ENCODE assay signal across 8 cellular contexts in the genomic region with DNA sequence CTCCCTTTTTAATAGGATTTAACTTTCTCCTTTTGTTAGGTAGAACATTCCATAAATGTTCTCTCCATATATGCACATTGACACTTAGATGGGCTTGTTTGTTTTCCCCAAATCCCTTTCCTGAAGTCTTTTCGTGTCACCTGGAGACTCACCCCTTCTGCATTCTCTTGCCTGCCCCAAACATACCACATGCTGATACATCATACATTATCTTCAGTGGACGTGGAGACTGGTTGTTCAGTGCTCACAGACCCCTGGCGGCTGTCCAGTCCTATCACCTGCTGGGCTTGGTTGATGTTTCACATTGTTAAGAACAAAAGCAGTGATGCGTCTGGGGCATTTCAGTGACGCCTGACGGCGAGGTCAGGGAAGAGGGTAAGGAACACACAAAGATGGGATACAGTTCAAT. TPM values are rescaled to one million over a fixed set of nuclear protein-coding genes. Genes with fewer than 3 reads are reported as not detected.
A peak's percentile ranks its signal among the peaks of the same experiment; 100 is the strongest.
DNase-seq lines count a peak whose midpoint lies in the region; ATAC-seq, FAIRE-seq and TF ChIP-seq lines count a peak whose summit lies in the region.

No MANE protein-coding gene starts in this region.

- whole genome bisulfite sequencing in H1 (ENCODE audit: extremely low coverage in 1 of 2, insufficient coverage in 1 of 2, insufficient read length in 1 of 2, insufficient replicate concordance in 2 of 2, low coverage in 1 of 2, low lambda C conversion rate in 2 of 2, missing lambda C conversion rate in 1 of 2), 2 experiments, result 37% methylated on average over 7 of the region's 7 CpGs; no CpG with 5 or more reads in 1 of the 2 experiments

- CTCF ChIA-PET in activated CD4-positive, alpha-beta memory T cell treated with anti-CD3 and anti-CD28 coated beads for 36 hours (lab: Charles Lee), result interaction anchor here (2.3 to 13.2 kb wide), 3 partner anchors 20 to 59 kb away, joined by 12 to 313 read pairs (median 113); partner anchors contain the start of gene BTG2
- CTCF ChIA-PET in activated CD4-positive, alpha-beta memory T cell treated with anti-CD3 and anti-CD28 coated beads, Interleukin-2, amount 10 ng/mL, durations not matched to agents 7 days and 5 days (lab: Charles Lee), result interaction anchor here (1.4 to 12.4 kb wide), 7 partner anchors 9 to 59 kb away, joined by 4 to 238 read pairs (median 9); partner anchors contain the start of gene BTG2
- CTCF ChIA-PET in H1 (lab: Charles Lee; ENCODE audit: partially characterized antibody), result interaction anchor here (0.6 to 20.7 kb wide), 3 partner anchors 19 to 111 kb away, joined by 3 to 785 read pairs (median 101); no protein-coding TSS in a partner anchor

- no peak overlapping the region for H3K27ac ChIP-seq in H1 (ENCODE audit: low read depth, low read length)
- peak overlapping the region; percentile 95 for H3K27ac ChIP-seq in stomach smooth muscle (ENCODE audit: low read length)

- no peaks in the 10 kb centered on the region for H3K79me2 ChIP-seq in H1 (ENCODE audit: control insufficient read depth in 1 of 2, insufficient read depth in 2 of 2, low read length in 2 of 2)

- H4K20me1 ChIP-seq in H1 (replicated peaks in 1 of 2; ENCODE audit: control insufficient read depth in 1 of 2, insufficient read depth in 2 of 2, low read length in 2 of 2), result no peaks in the 10 kb centered on the region

- H2BK120ac ChIP-seq in H1 (replicated peaks; ENCODE audit: low read depth, low read length), result no peak overlapping the region

- intact Hi-C loops in activated CD4-positive, alpha-beta memory T cell treated with anti-CD3 and anti-CD28 coated beads for 36 hours (cut with micrococcal nuclease), result loop anchor here (10.0 kb wide), 3 partner anchors 466 to 1176 kb away; partner anchors contain the start of genes PPP1R12B, UBE2T, ZBED6 and ZC3H11A
- intact Hi-C loops in cardiac septum (cut with DNase I), result loop anchor here (5.0 kb wide), 1 partner anchor 201 kb away; the partner anchor contains the start of gene ADORA1

- no peak overlapping the region for H2AK5ac ChIP-seq in H1 (ENCODE audit: low read depth, low read length)

- no peak overlapping the region for H2AFZ ChIP-seq in H1 (ENCODE audit: low read length)

- TF ChIP-seq RAD21 in H1 (IDR thresholded peaks at IDR 0.05 in 1 of 2, conservative IDR thresholded peaks at IDR 0.05 in 1 of 2; ENCODE audit: low read depth in 2 of 2, low read length in 2 of 2), result no peak

- no peaks in the 10 kb centered on the region for H3K79me1 ChIP-seq in H1 (ENCODE audit: low read depth, low read length)

- peaks cover 38% of the 10 kb centered on the region for H3K4me1 Mint-ChIP-seq in activated CD4-positive, alpha-beta memory T cell treated with anti-CD3 and anti-CD28 coated beads for 36 hours (ENCODE audit: low read depth)
- H3K4me1 Mint-ChIP-seq in activated CD4-positive, alpha-beta memory T cell treated with anti-CD3 and anti-CD28 coated beads, Interleukin-2, amount 10 ng/mL, durations not matched to agents 7 days and 5 days, result peaks cover 49% of the 10 kb centered on the region

- no peak overlapping the region for H4K8ac ChIP-seq in H1 (ENCODE audit: extremely low read depth, insufficient read depth, low read length)

- H3K36me3 ChIP-seq in H1 (ENCODE audit: control insufficient read depth in 2 of 4, insufficient read depth in 4 of 4, low read length in 3 of 4) (no peaks in the 10 kb centered on the region), stomach smooth muscle (ENCODE audit: control insufficient read depth in 2 of 2, insufficient read depth in 2 of 2, low read length in 2 of 2) (no peaks in the 10 kb centered on the region)

- H3K4me3 Mint-ChIP-seq in activated CD4-positive, alpha-beta memory T cell treated with anti-CD3 and anti-CD28 coated beads for 36 hours, result no peak overlapping the region
- no peak overlapping the region for H3K4me3 Mint-ChIP-seq in activated CD4-positive, alpha-beta memory T cell treated with anti-CD3 and anti-CD28 coated beads, Interleukin-2, amount 10 ng/mL, durations not matched to agents 7 days and 5 days

- H3K27me3 ChIP-seq in H1 (replicated peaks in 1 of 4; ENCODE audit: control insufficient read depth in 3 of 4, extremely low read depth in 1 of 4, insufficient read depth in 3 of 4, low read length in 3 of 4), result peaks cover 0 to 24% (median 14%) of the 10 kb centered on the region in 4 experiments; a peak in 4 of 7 replicates
- no peaks in the 10 kb centered on the region for H3K27me3 ChIP-seq in stomach smooth muscle (ENCODE audit: control insufficient read depth in 1 of 2, insufficient read depth in 2 of 2, low read length in 2 of 2)

- no peak for DNase-seq in activated CD4-positive, alpha-beta memory T cell treated with anti-CD3 and anti-CD28 coated beads for 36 hours
- no peak for DNase-seq in activated CD4-positive, alpha-beta memory T cell treated with anti-CD3 and anti-CD28 coated beads, Interleukin-2, amount 10 ng/mL, durations not matched to agents 7 days and 5 days
- DNase-seq in NCI-H345 treated with DMSO at 0.1 percent for 48 hours (lab: John Stamatoyannopoulos, UW; ENCODE audit: unreplicated experiment) (peak; percentile 51), H1 (ENCODE audit: low read depth in 1 of 2, low spot score in 2 of 2) (no peak), cardiac septum (ENCODE audit: low spot score) (no peak)

- no peaks in the 10 kb centered on the region for H3K9me3 Mint-ChIP-seq in activated CD4-positive, alpha-beta memory T cell treated with anti-CD3 and anti-CD28 coated beads for 36 hours
- H3K9me3 Mint-ChIP-seq in activated CD4-positive, alpha-beta memory T cell treated with anti-CD3 and anti-CD28 coated beads, Interleukin-2, amount 10 ng/mL, durations not matched to agents 7 days and 5 days, result no peaks in the 10 kb centered on the region

- no peak overlapping the region for H2BK20ac ChIP-seq in H1 (ENCODE audit: low read length)

- peak overlapping the region in 1 of 2 experiments; percentile 21; a peak in 2 of 4 replicates for H3K4me2 ChIP-seq in H1 (ENCODE audit: insufficient read depth in 1 of 2, low read depth in 2 of 2, low read length in 2 of 2)

- no peak overlapping the region for H2BK5ac ChIP-seq in H1 (ENCODE audit: low read depth, low read length)

- no peaks in the 10 kb centered on the region for H3K27me3 Mint-ChIP-seq in activated CD4-positive, alpha-beta memory T cell treated with anti-CD3 and anti-CD28 coated beads for 36 hours
- H3K27me3 Mint-ChIP-seq in activated CD4-positive, alpha-beta memory T cell treated with anti-CD3 and anti-CD28 coated beads, Interleukin-2, amount 10 ng/mL, durations not matched to agents 7 days and 5 days, result no peaks in the 10 kb centered on the region

- H3K18ac ChIP-seq in H1 (ENCODE audit: extremely low read depth, low read length), result no peak overlapping the region

- no peak for FAIRE-seq in H1 (lab: Jason Lieb, UNC)

- peak in 1 of 3 experiments; percentile 3; a peak in 1 of 4 replicates for TF ChIP-seq CTCF in H1 (IDR thresholded peaks at IDR 0.05; ENCODE audit: control extremely low read depth in 1 of 3, insufficient read depth in 1 of 3, low read depth in 1 of 3, low read length in 3 of 3)

- H3K4me3 ChIP-seq in H1 (ENCODE audit: extremely low read depth in 1 of 4, insufficient read depth in 2 of 4, low read depth in 3 of 4, low read length in 4 of 4) (peak overlapping the region in 1 of 4 experiments; percentile 64; a peak in 1 of 8 replicates), stomach smooth muscle (ENCODE audit: low read length in 2 of 2) (no peak overlapping the region)

- H3K36me3 Mint-ChIP-seq in activated CD4-positive, alpha-beta memory T cell treated with anti-CD3 and anti-CD28 coated beads for 36 hours, result no peaks in the 10 kb centered on the region
- H3K36me3 Mint-ChIP-seq in activated CD4-positive, alpha-beta memory T cell treated with anti-CD3 and anti-CD28 coated beads, Interleukin-2, amount 10 ng/mL, durations not matched to agents 7 days and 5 days (ENCODE audit: low read depth), result no peaks in the 10 kb centered on the region

- peaks cover 8 to 30% (median 21%) of the 10 kb centered on the region in 4 experiments for H3K4me1 ChIP-seq in H1 (replicated peaks in 1 of 4; ENCODE audit: control insufficient read depth in 3 of 4, insufficient read depth in 4 of 4, low read length in 3 of 4)
- H3K4me1 ChIP-seq in stomach smooth muscle (ENCODE audit: control insufficient read depth, insufficient read depth, low read length), result peaks cover 38% of the 10 kb centered on the region

- no peak overlapping the region for H3K56ac ChIP-seq in H1 (replicated peaks; ENCODE audit: insufficient read length, low read depth, low read length)

- peaks cover 4% of the 10 kb centered on the region; the same call in 1 of the 2 replicates for H3K23me2 ChIP-seq in H1 (ENCODE audit: low read depth, low read length)

- no peak overlapping the region for H2BK12ac ChIP-seq in H1 (ENCODE audit: low read depth, low read length)

- no peak overlapping the region for H3K4ac ChIP-seq in H1 (replicated peaks; ENCODE audit: insufficient read length, low read depth, low read length)

- H4K91ac ChIP-seq in H1 (replicated peaks; ENCODE audit: insufficient read length, low read length), result no peak overlapping the region

- TF ChIP-seq EP300 in H1 (IDR thresholded peaks at IDR 0.05; ENCODE audit: borderline replicate concordance in 1 of 2, low read depth in 2 of 2, low read length in 2 of 2), result no peak

- ATAC-seq in HG03457 (IDR thresholded peaks at IDR 0.05; ENCODE audit: unreplicated experiment) (no peak), GM19035 (IDR thresholded peaks at IDR 0.05; ENCODE audit: unreplicated experiment) (no peak)

- peak overlapping the region; percentile 94 for H3K27ac Mint-ChIP-seq in activated CD4-positive, alpha-beta memory T cell treated with anti-CD3 and anti-CD28 coated beads for 36 hours
- H3K27ac Mint-ChIP-seq in activated CD4-positive, alpha-beta memory T cell treated with anti-CD3 and anti-CD28 coated beads, Interleukin-2, amount 10 ng/mL, durations not matched to agents 7 days and 5 days, result no peak overlapping the region

- no peak overlapping the region for H2BK15ac ChIP-seq in H1 (ENCODE audit: low read length)

- POLR2A ChIA-PET in activated CD4-positive, alpha-beta memory T cell treated with anti-CD3 and anti-CD28 coated beads for 36 hours (lab: Charles Lee), result no interaction called here
- POLR2A ChIA-PET in activated CD4-positive, alpha-beta memory T cell treated with anti-CD3 and anti-CD28 coated beads, Interleukin-2, amount 10 ng/mL, durations not matched to agents 7 days and 5 days (lab: Charles Lee), result interaction anchor here (1.8 to 10.2 kb wide), 5 partner anchors 19 to 276 kb away, joined by 5 to 433 read pairs (median 94); partner anchors contain the start of gene BTG2
- POLR2A ChIA-PET in H1 (lab: Charles Lee; ENCODE audit: partially characterized antibody), result no interaction called here

- no peak for TF ChIP-seq POLR2A in H1 (IDR thresholded peaks at IDR 0.05; ENCODE audit: control extremely low read depth in 1 of 2, low read depth in 2 of 2, low read length in 2 of 2)

- H3K9ac ChIP-seq in H1 (replicated peaks in 1 of 4; ENCODE audit: extremely low read depth in 1 of 4, low read depth in 3 of 4, low read length in 3 of 4) (0 out of 7 replicates have a peak overlapping the region, but pooled peaks of 1 of the 4 experiments have one; percentile 20), stomach smooth muscle (ENCODE audit: low read length in 2 of 2) (no peak overlapping the region)

- no peak overlapping the region for H3K23ac ChIP-seq in H1 (ENCODE audit: insufficient read length)

- H3K9me3 ChIP-seq in H1 (ENCODE audit: insufficient read depth in 2 of 2, low read depth in 1 of 2, low read length in 1 of 2) (no peaks in the 10 kb centered on the region), stomach smooth muscle (ENCODE audit: control insufficient read depth in 2 of 2, low read length in 2 of 2) (no peaks in the 10 kb centered on the region)

- no peak overlapping the region for H3K14ac ChIP-seq in H1 (ENCODE audit: insufficient read length)

- H4K5ac ChIP-seq in H1 (ENCODE audit: insufficient read length, low read depth, low read length), result no peak overlapping the region

RNA-seq across cellular contexts. Expression of gene FMOD, which starts 22.2 kb away (rescaled TPM):
- total RNA-seq in activated CD4-positive, alpha-beta memory T cell treated with anti-CD3 and anti-CD28 coated beads for 36 hours, result 1 to 10 TPM in 1 of 2 experiments, under 1 TPM in 1; 0.95 to 1.9 TPM
- under 1 TPM; 0.23 to 0.45 TPM for total RNA-seq in activated CD4-positive, alpha-beta memory T cell treated with anti-CD3 and anti-CD28 coated beads, Interleukin-2, amount 10 ng/mL, durations not matched to agents 7 days and 5 days
- 0.27 and 0.32 TPM in 2 replicates for total RNA-seq in H1 (2021; fragmentation: NEBNext Ultra II Directional; extraction: Animal tissue kit (Norgen Biotek cat#: 25700))
- 0.17 and 0.20 TPM in 2 replicates for polyA plus RNA-seq in H1 (2011; rRNA removed)
- 0.12 TPM for polyA plus RNA-seq in H1 (2011; cell fraction: cytosol; rRNA removed)
- 0.24 TPM for polyA plus RNA-seq in H1 (2011; cell fraction: nucleus; rRNA removed)
- 0.12 to 0.33 TPM (median 0.15 TPM) in 4 replicates for polyA plus RNA-seq in H1 (2012, experiment 1 of 2)
- 0.38 TPM for polyA plus RNA-seq in H1 (2012, experiment 2 of 2)
- 0.22 TPM for polyA plus RNA-seq in H1 (2013, experiment 1 of 2)
- polyA plus RNA-seq in H1 (2013, experiment 2 of 2), result 0.31 TPM
- 0.41 and 0.54 TPM in 2 replicates for polyA minus RNA-seq in H1 (2011; rRNA and poly(A)+ RNA removed)
- polyA minus RNA-seq in H1 (2011; cell fraction: cytosol; rRNA and poly(A)+ RNA removed), result not detected
- not detected for polyA minus RNA-seq in H1 (2011; cell fraction: nucleus; rRNA and poly(A)+ RNA removed)
- total RNA-seq in cardiac septum, result 66.0 TPM

RNA-seq across cellular contexts. Expression of gene BTG2, which starts 23.4 kb away (rescaled TPM):
- total RNA-seq in activated CD4-positive, alpha-beta memory T cell treated with anti-CD3 and anti-CD28 coated beads for 36 hours, result 100 to 1,000 TPM; 150 TPM
- 100 to 1,000 TPM; 116 TPM for total RNA-seq in activated CD4-positive, alpha-beta memory T cell treated with anti-CD3 and anti-CD28 coated beads, Interleukin-2, amount 10 ng/mL, durations not matched to agents 7 days and 5 days
- total RNA-seq in H1 (2021; fragmentation: NEBNext Ultra II Directional; extraction: Animal tissue kit (Norgen Biotek cat#: 25700)), result 4.1 and 4.8 TPM in 2 replicates
- polyA plus RNA-seq in H1 (2011; rRNA removed), result 11.0 and 15.1 TPM in 2 replicates
- polyA plus RNA-seq in H1 (2011; cell fraction: cytosol; rRNA removed), result 10.1 TPM
- 10.0 TPM for polyA plus RNA-seq in H1 (2011; cell fraction: nucleus; rRNA removed)
- polyA plus RNA-seq in H1 (2012, experiment 1 of 2), result 5.6 to 6.3 TPM (median 5.9 TPM) in 4 replicates
- 7.6 TPM for polyA plus RNA-seq in H1 (2012, experiment 2 of 2)
- polyA plus RNA-seq in H1 (2013, experiment 1 of 2), result 2.1 TPM
- 2.6 TPM for polyA plus RNA-seq in H1 (2013, experiment 2 of 2)
- polyA minus RNA-seq in H1 (2011; rRNA and poly(A)+ RNA removed), result 7.2 and 7.6 TPM in 2 replicates
- polyA minus RNA-seq in H1 (2011; cell fraction: cytosol; rRNA and poly(A)+ RNA removed), result 9.8 TPM
- polyA minus RNA-seq in H1 (2011; cell fraction: nucleus; rRNA and poly(A)+ RNA removed), result 19.8 TPM
- total RNA-seq in cardiac septum, result 54.2 TPM

Comparison
In these comparisons a context has a peak if more than half of its experiments do, and no peak if none do; other contexts are left out.
1. RNA of gene FMOD, which starts 22.2 kb away (total RNA-seq): 66.0 TPM in cardiac septum (single experiment); 0.95 to 1.9 TPM in activated CD4-positive, alpha-beta memory T cell treated with anti-CD3 and anti-CD28 coated beads for 36 hours, 0.23 to 0.45 TPM in activated CD4-positive, alpha-beta memory T cell treated with anti-CD3 and anti-CD28 coated beads, Interleukin-2, amount 10 ng/mL, durations not matched to agents 7 days and 5 days and 0.27 to 0.32 TPM in H1; every median in the first group is over 10 times any median in the second.